In the genomic region with DNA sequence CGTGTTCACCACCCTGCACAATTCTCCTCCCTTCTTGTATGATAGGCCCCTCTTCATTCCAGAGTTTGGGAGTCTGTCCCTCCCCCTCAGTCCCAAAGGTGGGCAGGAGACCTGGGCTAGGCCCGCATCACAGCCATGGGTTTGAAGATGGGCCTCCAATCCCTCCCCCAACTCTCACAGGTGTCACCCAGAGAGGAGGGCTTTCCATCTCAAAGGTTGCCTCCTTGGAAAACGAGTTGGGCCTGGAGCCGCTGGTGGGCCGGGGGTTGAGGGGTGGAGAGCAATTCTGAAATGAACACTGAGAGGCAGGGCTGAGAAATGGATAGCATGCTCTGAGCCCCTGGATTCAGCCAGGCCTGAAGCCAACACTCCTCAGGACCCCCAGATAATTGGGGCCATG, we compare ENCODE assay signal across 30 cellular contexts. TPM values are rescaled to one million over a fixed set of nuclear protein-coding genes. Genes with fewer than 3 reads are reported as not detected.
"Had no signal": no experiment of that assay in that cellular context is flagged by ENCODE, and none has a peak within 500 bp of the region (broad histone marks: within the 10 kb centered on the region; RNA-seq: fewer than 3 reads in every experiment).

No MANE protein-coding gene starts in this region.

- H3K4me2 ChIP-seq: neural progenitor cell, smooth muscle cell had no signal

- H3K27me3 ChIP-seq: ovary, testis, tibial artery, vagina had no signal

- ATAC-seq: naive thymus-derived CD8-positive, alpha-beta T cell; psoas muscle; right cardiac atrium; sciatic nerve; stimulated activated memory B cell treated with anti-CD40 and anti-IgM and Interleukin-4, amounts not matched to agents 10 μg/mL and 1 μg/mL and 100 μg/mL, for 72 hours; stimulated activated naive CD8-positive, alpha-beta T cell treated with anti-CD3 and anti-CD28 coated beads, Interleukin-15, amount 100 ng/mL, for 72 hours; stimulated activated naive CD8-positive, alpha-beta T cell treated with anti-CD3 and anti-CD28 coated beads, Interleukin-15, Interleukin-2, amounts not matched to agents 100 U/mL and 50 U/mL, for 24 hours had no signal

- H3K9ac ChIP-seq: neural progenitor cell, parathyroid adenoma had no signal

- H3K9me3 ChIP-seq: neutrophil, ovary, psoas muscle, spleen, suprapubic skin, testis, tibial artery, transverse colon, upper lobe of left lung, vagina had no signal

- FAIRE-seq: urothelium cell line had no signal

- DNase-seq: naive B cell; naive thymus-derived CD8-positive, alpha-beta T cell; nucleus accumbens; psoas muscle; stimulated activated CD4-positive, alpha-beta T cell treated with anti-CD3 and anti-CD28 coated beads, Interleukin-12 subunit alpha, Interleukin-12 subunit beta, amount 100 ng/mL, for 4 hours; stimulated activated CD4-positive, alpha-beta T cell treated with anti-CD3 and anti-CD28 coated beads, Interleukin-1b, Interleukin-23, amount 100 ng/mL, for 48 hours; stimulated activated CD4-positive, alpha-beta T cell treated with anti-CD3 and anti-CD28 coated beads, Interleukin-4, amount 100 ng/mL, for 1 hour; stimulated activated CD4-positive, alpha-beta T cell treated with anti-CD3 and anti-CD28 coated beads, Interleukin-4, amount 100 ng/mL, for 4 hours; stimulated activated CD8-positive, alpha-beta memory T cell treated with anti-CD3 and anti-CD28 coated beads, Interleukin-4, amount 100 ng/mL, for 48 hours; stimulated activated naive CD4-positive, alpha-beta T cell; stimulated activated naive CD8-positive, alpha-beta T cell treated with anti-CD3 and anti-CD28 coated beads, Interleukin-15, amount 100 ng/mL, for 72 hours; stimulated activated naive CD8-positive, alpha-beta T cell treated with anti-CD3 and anti-CD28 coated beads, Interleukin-15, Interleukin-2, amounts not matched to agents 100 U/mL and 50 U/mL, for 24 hours; substantia nigra; testis; tibial artery; transverse colon had no signal

- H3K4me1 ChIP-seq: parathyroid adenoma had no signal

- H3K36me3 ChIP-seq: neural progenitor cell, neutrophil, ovary, suprapubic skin, tibial artery, transverse colon, upper lobe of left lung, vagina had no signal

- H3K27ac ChIP-seq: neural progenitor cell, neutrophil, ovary, parathyroid adenoma, psoas muscle, skin epidermis, spleen, suprapubic skin, testis, tibial artery, transverse colon, upper lobe of left lung, vagina had no signal

- H3K4me3 ChIP-seq: neural progenitor cell, ovary, psoas muscle, skin epidermis, smooth muscle cell, spleen, suprapubic skin, testis, tibial artery, transverse colon, upper lobe of left lung, vagina had no signal

- H3K79me2 ChIP-seq: parathyroid adenoma had no signal

- H2AFZ ChIP-seq: neural progenitor cell, parathyroid adenoma had no signal

RNA-seq across cellular contexts. Expression of a gene that starts 6.2 kb away (rescaled TPM):
- total RNA-seq: naive thymus-derived CD8-positive, alpha-beta T cell had no signal
